ENCODE assay signal across 1 cellular context in genomic region chr5:40437452-40437861, GRCh38.
TF ChIP-seq lines count a peak whose summit lies in the region.

No MANE protein-coding gene starts in this region.

TF ChIP-seq in A549, 52 proteins besides CTCF, POLR2A, EP300 and RAD21 (continued from another document):
- TF ChIP-seq PHF8 (IDR thresholded peaks at IDR 0.05; ENCODE audit: borderline replicate concordance, low read depth) (no peak), E2F6 (IDR thresholded peaks at IDR 0.05; ENCODE audit: borderline replicate concordance, low read depth) (no peak)
